ENCODE assay signal across 32 cellular contexts in the genomic region with DNA sequence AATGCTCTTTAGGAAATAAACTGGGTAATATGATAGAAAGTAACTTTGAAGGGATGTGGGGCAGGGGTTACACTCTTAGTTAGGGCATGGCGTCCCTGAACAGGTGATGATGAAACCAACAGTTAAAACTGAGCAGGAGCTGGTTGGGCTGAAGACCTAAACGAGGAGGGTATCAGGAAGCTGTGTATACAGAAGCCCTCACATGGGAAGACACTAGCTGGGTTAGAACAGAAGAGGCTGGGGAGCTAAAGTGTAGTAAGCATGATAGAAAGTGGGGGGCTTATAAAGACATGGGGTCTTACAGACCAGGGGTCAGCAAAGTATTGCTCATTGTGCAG. TPM values are rescaled to one million over a fixed set of nuclear protein-coding genes. Genes with fewer than 3 reads are reported as not detected.
DNase-seq lines count a peak whose midpoint lies in the region; ATAC-seq, FAIRE-seq and TF ChIP-seq lines count a peak whose summit lies in the region.
"Had no signal": no experiment of that assay in that cellular context is flagged by ENCODE, and none has a peak within 500 bp of the region (broad histone marks: within the 10 kb centered on the region; RNA-seq: fewer than 3 reads in every experiment).

No MANE protein-coding gene starts in this region.

- H3K4ac ChIP-seq in H1 (replicated peaks; ENCODE audit: insufficient read length, low read depth, low read length): no peak overlapping the region

- no peak for TF ChIP-seq RAD21 in H1 (IDR thresholded peaks at IDR 0.05 in 1 of 2, conservative IDR thresholded peaks at IDR 0.05 in 1 of 2; ENCODE audit: low read depth in 2 of 2, low read length in 2 of 2)

- FAIRE-seq in H1 (lab: Jason Lieb, UNC): no peak
- FAIRE-seq: A204.1, keratinocyte, pancreas had no signal

- H2AFZ ChIP-seq in H1 (ENCODE audit: low read length): no peak overlapping the region

- DNase-seq in activated naive CD4-positive, alpha-beta T cell treated with Interleukin-2 at 50 U/mL for 16 hours: no peak
- no peak for DNase-seq in T-cell
- DNase-seq in H1 (ENCODE audit: low read depth in 1 of 2, low spot score in 2 of 2): no peak
- DNase-seq in A673 (ENCODE audit: low spot score): no peak
- no peak for DNase-seq in Ammon's horn (ENCODE audit: low spot score)
- DNase-seq in NCI-H2196 treated with DMSO at 0.1 percent for 48 hours (lab: John Stamatoyannopoulos, UW; ENCODE audit: unreplicated experiment): no peak
- DNase-seq: activated CD4-positive, alpha-beta T cell treated with anti-CD3 and anti-CD28 coated beads for 4 hours; activated CD8-positive, alpha-beta memory T cell treated with anti-CD3 and anti-CD28 coated beads for 24 hours; activated gamma-delta T cell treated with Interleukin-2 at 50 U/mL for 16 hours; activated T-cell treated with anti-CD3 and anti-CD28 coated beads, Interleukin-2, amount 50 U/mL, for 1 hour; adrenal gland; cerebellar nuclear complex; dermis blood vessel endothelial cell; EL; esophagus squamous epithelium; foreskin keratinocyte; heart left ventricle; IMR-90; NCI-H1436 treated with DMSO at 0.1 percent for 48 hours; NCI-H774; pancreas; stimulated activated CD4-positive, alpha-beta T cell treated with anti-CD3 and anti-CD28 coated beads, Interleukin-1b, Interleukin-23, amount 100 ng/mL, for 48 hours had no signal

- peaks cover 0 to 9% (median under 1%) of the 10 kb centered on the region in 4 experiments; a peak in 1 of 7 replicates for H3K4me1 ChIP-seq in H1 (replicated peaks in 1 of 4; ENCODE audit: control insufficient read depth in 3 of 4, insufficient read depth in 4 of 4, low read length in 3 of 4)
- H3K4me1 ChIP-seq in A673 (ENCODE audit: insufficient read depth, low read length, poor library complexity, severe bottlenecking): no peaks in the 10 kb centered on the region
- H3K4me1 ChIP-seq: adrenal gland, esophagus squamous epithelium, foreskin keratinocyte, heart left ventricle, pancreas, right atrium auricular region, tibial nerve had no signal

- H3K27me3 Mint-ChIP-seq in activated naive CD4-positive, alpha-beta T cell treated with anti-CD3 and anti-CD28 coated beads, Interleukin-2, amount 50 U/mL, for 24 hours: no peaks in the 10 kb centered on the region
- H3K27me3 Mint-ChIP-seq in T-cell: no peaks in the 10 kb centered on the region
- no peaks in the 10 kb centered on the region for H3K27me3 Mint-ChIP-seq in stimulated activated memory B cell treated with anti-CD40 and anti-IgM and Interleukin-4, amounts not matched to agents 10 μg/mL and 1 μg/mL and 100 μg/mL, for 72 hours
- H3K27me3 Mint-ChIP-seq: brain had no signal

- H2BK20ac ChIP-seq in H1 (ENCODE audit: low read length): peak overlapping the region; percentile 98

- H3K23ac ChIP-seq in H1 (ENCODE audit: insufficient read length): no peak overlapping the region

- H3K27ac ChIP-seq in H1 (ENCODE audit: low read depth, low read length) (no peak overlapping the region), A673 (ENCODE audit: low read depth, low read length, poor library complexity, severe bottlenecking) (no peak overlapping the region)
- H3K27ac ChIP-seq: adrenal gland, esophagus squamous epithelium, foreskin keratinocyte, heart left ventricle, pancreas, right atrium auricular region had no signal

- no peak overlapping the region for H3K4me2 ChIP-seq in H1 (ENCODE audit: insufficient read depth in 1 of 2, low read depth in 2 of 2, low read length in 2 of 2)

- H3K36me3 ChIP-seq in H1 (ENCODE audit: control insufficient read depth in 2 of 4, insufficient read depth in 4 of 4, low read length in 3 of 4) (no peaks in the 10 kb centered on the region), A673 (ENCODE audit: insufficient read depth, low read length, poor library complexity, severe bottlenecking) (no peaks in the 10 kb centered on the region)
- H3K36me3 ChIP-seq: adrenal gland, esophagus squamous epithelium, heart left ventricle, pancreas, right atrium auricular region, tibial nerve had no signal

- POLR2A ChIA-PET in T-cell (lab: Charles Lee): interaction anchor here in 1 of 2 donors (0.6 kb wide), 1 partner anchor 23 kb away, joined by 3 read pairs; no protein-coding TSS in a partner anchor
- POLR2A ChIA-PET in H1 (lab: Charles Lee; ENCODE audit: partially characterized antibody): interaction anchor here (0.6 to 2.7 kb wide), 6 partner anchors 12 to 229 kb away, joined by 3 to 10 read pairs (median 4); a partner anchor contains a TSS
- POLR2A ChIA-PET in A673 (lab: Charles Lee; ENCODE audit: low non-redundant PET): interaction anchor here (0.5 kb wide), 1 partner anchor 28 kb away, joined by 3 read pairs; no protein-coding TSS in a partner anchor

- peak overlapping the region; percentile 83; the same call in 1 of the 2 replicates for H3K18ac ChIP-seq in H1 (ENCODE audit: extremely low read depth, low read length)

- peak overlapping the region; percentile 6 for H3K4me3 Mint-ChIP-seq in activated naive CD4-positive, alpha-beta T cell treated with anti-CD3 and anti-CD28 coated beads, Interleukin-2, amount 50 U/mL, for 24 hours
- no peak overlapping the region for H3K4me3 Mint-ChIP-seq in T-cell
- no peak overlapping the region for H3K4me3 Mint-ChIP-seq in stimulated activated memory B cell treated with anti-CD40 and anti-IgM and Interleukin-4, amounts not matched to agents 10 μg/mL and 1 μg/mL and 100 μg/mL, for 72 hours
- H3K4me3 Mint-ChIP-seq: brain had no signal

- H3K56ac ChIP-seq in H1 (replicated peaks; ENCODE audit: insufficient read length, low read depth, low read length): no peak overlapping the region

- H3K4me1 Mint-ChIP-seq in activated naive CD4-positive, alpha-beta T cell treated with anti-CD3 and anti-CD28 coated beads, Interleukin-2, amount 50 U/mL, for 24 hours: peaks cover 18% of the 10 kb centered on the region
- peaks cover 24 to 26% (median 25%) of the 10 kb centered on the region in 3 donors for H3K4me1 Mint-ChIP-seq in T-cell
- peaks cover 19% of the 10 kb centered on the region for H3K4me1 Mint-ChIP-seq in stimulated activated memory B cell treated with anti-CD40 and anti-IgM and Interleukin-4, amounts not matched to agents 10 μg/mL and 1 μg/mL and 100 μg/mL, for 72 hours

- no TSS peak for BruUV-seq in A673 (replicated peaks; lab: Mats Ljungman, UMichigan)

- H4K8ac ChIP-seq in H1 (ENCODE audit: extremely low read depth, insufficient read depth, low read length): no peak overlapping the region

- no peaks in the 10 kb centered on the region for H3K9me3 Mint-ChIP-seq in activated naive CD4-positive, alpha-beta T cell treated with anti-CD3 and anti-CD28 coated beads, Interleukin-2, amount 50 U/mL, for 24 hours
- no peaks in the 10 kb centered on the region for H3K9me3 Mint-ChIP-seq in T-cell
- H3K9me3 Mint-ChIP-seq in stimulated activated memory B cell treated with anti-CD40 and anti-IgM and Interleukin-4, amounts not matched to agents 10 μg/mL and 1 μg/mL and 100 μg/mL, for 72 hours: peaks cover 6% of the 10 kb centered on the region

- TF ChIP-seq POLR2A in H1 (IDR thresholded peaks at IDR 0.05; ENCODE audit: control extremely low read depth in 1 of 2, low read depth in 2 of 2, low read length in 2 of 2): no peak

- no peak overlapping the region for H4K5ac ChIP-seq in H1 (ENCODE audit: insufficient read length, low read depth, low read length)

- no peak overlapping the region for H3K4me3 ChIP-seq in H1 (ENCODE audit: extremely low read depth in 1 of 4, insufficient read depth in 2 of 4, low read depth in 3 of 4, low read length in 4 of 4)
- no peak overlapping the region for H3K4me3 ChIP-seq in A673 (ENCODE audit: low read depth, low read length, poor library complexity, severe bottlenecking)
- H3K4me3 ChIP-seq: adrenal gland, esophagus squamous epithelium, heart left ventricle, pancreas, right atrium auricular region, tibial nerve had no signal

- TF ChIP-seq EP300 in H1 (IDR thresholded peaks at IDR 0.05; ENCODE audit: borderline replicate concordance in 1 of 2, low read depth in 2 of 2, low read length in 2 of 2): no peak

- no peaks in the 10 kb centered on the region for H3K79me1 ChIP-seq in H1 (ENCODE audit: low read depth, low read length)

- H3K27me3 ChIP-seq in H1 (replicated peaks in 1 of 4; ENCODE audit: control insufficient read depth in 3 of 4, extremely low read depth in 1 of 4, insufficient read depth in 3 of 4, low read length in 3 of 4) (no peaks in the 10 kb centered on the region), A673 (replicated peaks; ENCODE audit: insufficient read depth, low read depth, low read length, poor library complexity) (no peaks in the 10 kb centered on the region)
- H3K27me3 ChIP-seq: adrenal gland, foreskin keratinocyte, heart left ventricle, pancreas, right atrium auricular region, tibial nerve had no signal

- intact Hi-C loops in A673 (cut with micrococcal nuclease; ENCODE audit: unreplicated experiment): no loop called here

- no peak overlapping the region for H3K14ac ChIP-seq in H1 (ENCODE audit: insufficient read length)

- peaks cover 7% of the 10 kb centered on the region; the same call in 1 of the 2 replicates for H3K23me2 ChIP-seq in H1 (ENCODE audit: low read depth, low read length)

- no peaks in the 10 kb centered on the region for H3K9me3 ChIP-seq in H1 (ENCODE audit: insufficient read depth in 2 of 2, low read depth in 1 of 2, low read length in 1 of 2)
- no peaks in the 10 kb centered on the region for H3K9me3 ChIP-seq in A673 (ENCODE audit: low read depth, low read length, poor library complexity, severe bottlenecking)
- H3K9me3 ChIP-seq: adrenal gland, esophagus squamous epithelium, heart left ventricle, pancreas, right atrium auricular region, tibial nerve had no signal

- peaks cover 0 to 3% of the 10 kb centered on the region in 2 experiments for H4K20me1 ChIP-seq in H1 (replicated peaks in 1 of 2; ENCODE audit: control insufficient read depth in 1 of 2, insufficient read depth in 2 of 2, low read length in 2 of 2)

- no peak for TF ChIP-seq CTCF in H1 (IDR thresholded peaks at IDR 0.05; ENCODE audit: control extremely low read depth in 1 of 3, insufficient read depth in 1 of 3, low read depth in 1 of 3, low read length in 3 of 3)
- no peak for TF ChIP-seq CTCF in A673 (conservative IDR thresholded peaks at IDR 0.05; ENCODE audit: low read depth, low read length)

- peak overlapping the region; percentile 58 for H4K91ac ChIP-seq in H1 (replicated peaks; ENCODE audit: insufficient read length, low read length)

- peak overlapping the region; percentile 98; the same call in 1 of the 2 replicates for H2BK5ac ChIP-seq in H1 (ENCODE audit: low read depth, low read length)

- no peak overlapping the region for H2BK15ac ChIP-seq in H1 (ENCODE audit: low read length)

- H3K79me2 ChIP-seq in H1 (ENCODE audit: control insufficient read depth in 1 of 2, insufficient read depth in 2 of 2, low read length in 2 of 2): no peaks in the 10 kb centered on the region

- H3K9ac ChIP-seq in H1 (replicated peaks in 1 of 4; ENCODE audit: extremely low read depth in 1 of 4, low read depth in 3 of 4, low read length in 3 of 4): no peak overlapping the region

- H2BK12ac ChIP-seq in H1 (ENCODE audit: low read depth, low read length): peak overlapping the region; percentile 88

- WGBS in H1 (ENCODE audit: extremely low coverage in 1 of 2, insufficient coverage in 1 of 2, insufficient read length in 1 of 2, insufficient replicate concordance in 2 of 2, low coverage in 1 of 2, low lambda C conversion rate in 2 of 2, missing lambda C conversion rate in 1 of 2), 2 experiments: 79% methylated on average over 2 of the region's 2 CpGs; no CpG with 5 or more reads in 1 of the 2 experiments

- no peaks in the 10 kb centered on the region for H3K36me3 Mint-ChIP-seq in activated naive CD4-positive, alpha-beta T cell treated with anti-CD3 and anti-CD28 coated beads, Interleukin-2, amount 50 U/mL, for 24 hours
- no peaks in the 10 kb centered on the region for H3K36me3 Mint-ChIP-seq in T-cell
- no peaks in the 10 kb centered on the region for H3K36me3 Mint-ChIP-seq in stimulated activated memory B cell treated with anti-CD40 and anti-IgM and Interleukin-4, amounts not matched to agents 10 μg/mL and 1 μg/mL and 100 μg/mL, for 72 hours
- H3K36me3 Mint-ChIP-seq: brain had no signal

- no peak overlapping the region for H2AK5ac ChIP-seq in H1 (ENCODE audit: low read depth, low read length)

- CTCF ChIA-PET in T-cell (lab: Charles Lee): interaction anchor here (0.7 to 1.6 kb wide), 5 partner anchors 8 to 21 kb away, joined by 3 to 7 read pairs (median 4); no protein-coding TSS in a partner anchor
- CTCF ChIA-PET in H1 (lab: Charles Lee; ENCODE audit: partially characterized antibody): interaction anchor here (0.6 to 5.0 kb wide), 17 partner anchors 9 to 748 kb away, joined by 3 to 49 read pairs (median 4); no protein-coding TSS in a partner anchor
- CTCF ChIA-PET in A673 (lab: Charles Lee): interaction anchor here (0.5 to 1.1 kb wide), 3 partner anchors 14 to 23 kb away, joined by 3 to 4 read pairs (median 3); no protein-coding TSS in a partner anchor

- peak in 1 of 4 experiments; percentile 22 for ATAC-seq in T-cell (replicated peaks in 1 of 4)
- no peak for ATAC-seq in stimulated activated memory B cell treated with anti-CD40 and anti-IgM and Interleukin-4, amounts not matched to agents 10 μg/mL and 1 μg/mL and 100 μg/mL, for 72 hours
- ATAC-seq: foreskin keratinocyte, HCT116, heart left ventricle, pancreas had no signal

- H3K27ac Mint-ChIP-seq in activated naive CD4-positive, alpha-beta T cell treated with anti-CD3 and anti-CD28 coated beads, Interleukin-2, amount 50 U/mL, for 24 hours: peak overlapping the region; percentile 60
- H3K27ac Mint-ChIP-seq in T-cell: peak overlapping the region; percentile 7 to 79
- peak overlapping the region; percentile 20 for H3K27ac Mint-ChIP-seq in stimulated activated memory B cell treated with anti-CD40 and anti-IgM and Interleukin-4, amounts not matched to agents 10 μg/mL and 1 μg/mL and 100 μg/mL, for 72 hours

- H2BK120ac ChIP-seq in H1 (replicated peaks; ENCODE audit: low read depth, low read length): peak overlapping the region; percentile 65

RNA-seq across cellular contexts. Expression of a gene that starts 5.2 kb away (rescaled TPM):
- total RNA-seq in T-cell (10 to 100 TPM in 2 of 5 donors, 1 to 10 TPM in 3; 3.1 to 12.1 (median 8.8) TPM), A673 (2021) (not detected in 2 replicates)
- total RNA-seq in H1 (2021; fragmentation: NEBNext Ultra II Directional; extraction: Animal tissue kit (Norgen Biotek cat#: 25700)): not detected in 2 replicates
- not detected in 2 replicates for polyA plus RNA-seq in H1 (2011; rRNA removed)
- not detected for polyA plus RNA-seq in H1 (2011; cell fraction: cytosol; rRNA removed)
- not detected for polyA plus RNA-seq in H1 (2011; cell fraction: nucleus; rRNA removed)
- polyA plus RNA-seq in H1 (2012, experiment 1 of 2): not detected in 4 replicates
- not detected for polyA plus RNA-seq in H1 (2012, experiment 2 of 2)
- 0.26 TPM for polyA plus RNA-seq in H1 (2013, experiment 1 of 2)
- 0.33 TPM for polyA plus RNA-seq in H1 (2013, experiment 2 of 2)
- not detected in 2 replicates for polyA minus RNA-seq in H1 (2011; rRNA and poly(A)+ RNA removed)
- polyA minus RNA-seq in H1 (2011; cell fraction: cytosol; rRNA and poly(A)+ RNA removed): not detected
- not detected for polyA minus RNA-seq in H1 (2011; cell fraction: nucleus; rRNA and poly(A)+ RNA removed)
- total RNA-seq: dermis blood vessel endothelial cell, foreskin keratinocyte, IMR-90, LHCN-M2 had no signal
- polyA plus RNA-seq: foreskin keratinocyte, IMR-90, neural cell, pancreas had no signal

RNA-seq across cellular contexts. Expression of a gene that starts 49.5 kb away (rescaled TPM):
- 1 to 10 TPM; 2.8 to 7.3 (median 4.9) TPM for total RNA-seq in T-cell
- total RNA-seq in H1 (2021; fragmentation: NEBNext Ultra II Directional; extraction: Animal tissue kit (Norgen Biotek cat#: 25700)): 0.46 and 0.91 TPM in 2 replicates
- polyA plus RNA-seq in H1 (2011; rRNA removed): 0.19 and 0.29 TPM in 2 replicates
- polyA plus RNA-seq in H1 (2011; cell fraction: cytosol; rRNA removed): 0.71 TPM
- 0.48 TPM for polyA plus RNA-seq in H1 (2011; cell fraction: nucleus; rRNA removed)
- 0.55 to 0.60 TPM (median 0.59 TPM) in 4 replicates for polyA plus RNA-seq in H1 (2012, experiment 1 of 2)
- polyA plus RNA-seq in H1 (2012, experiment 2 of 2): 0.20 TPM
- 0.73 TPM for polyA plus RNA-seq in H1 (2013, experiment 1 of 2)
- 0.87 TPM for polyA plus RNA-seq in H1 (2013, experiment 2 of 2)
- polyA minus RNA-seq in H1 (2011; rRNA and poly(A)+ RNA removed): 0.49 and 0.50 TPM in 2 replicates
- 0.37 TPM for polyA minus RNA-seq in H1 (2011; cell fraction: cytosol; rRNA and poly(A)+ RNA removed)
- 1.4 TPM for polyA minus RNA-seq in H1 (2011; cell fraction: nucleus; rRNA and poly(A)+ RNA removed)
- 4.2 and 4.4 TPM in 2 replicates for total RNA-seq in A673 (2021)
